1 cellular context compared by ENCODE assay signal in genomic region chr1:2061065-2061778, GRCh38.
TF ChIP-seq lines count a peak whose summit lies in the region.

No MANE protein-coding gene starts in this region.

TF ChIP-seq in K562, 482 proteins besides CTCF, POLR2A, EP300 and RAD21 (continued from another document):
- TF ChIP-seq ZBTB12 (CRISPR knock-in tag; IDR thresholded peaks at IDR 0.05) (no peak), MLX (CRISPR knock-in tag; conservative IDR thresholded peaks at IDR 0.05) (no peak), ZNF41 (CRISPR knock-in tag; conservative IDR thresholded peaks at IDR 0.05) (no peak)
